8 cellular contexts compared by ENCODE assay signal in genomic region chr1:85258536-85259117, GRCh38. TPM values are rescaled to one million over a fixed set of nuclear protein-coding genes. Genes with fewer than 3 reads are reported as not detected.
A peak's percentile ranks its signal among the peaks of the same experiment; 100 is the strongest.
DNase-seq lines count a peak whose midpoint lies in the region; ATAC-seq and TF ChIP-seq lines count a peak whose summit lies in the region.

No MANE protein-coding gene starts in this region.

- peak overlapping the region; percentile 88 for H3K27ac Mint-ChIP-seq in activated naive CD8-positive, alpha-beta T cell

- H3K9me3 ChIP-seq in suprapubic skin, result no peaks in the 10 kb centered on the region

- no peak for TF ChIP-seq CTCF in suprapubic skin (IDR thresholded peaks at IDR 0.05)

- WGBS in suprapubic skin, result 7% methylated on average over 18 of the region's 19 CpGs

- TF ChIP-seq EP300 in suprapubic skin (IDR thresholded peaks at IDR 0.05), result no peak

- peak overlapping the region; percentile 96 for H3K4me3 Mint-ChIP-seq in activated naive CD8-positive, alpha-beta T cell

- H3K4me1 ChIP-seq in suprapubic skin, result peaks cover 32% of the 10 kb centered on the region

- peaks cover 22% of the 10 kb centered on the region for H3K36me3 ChIP-seq in suprapubic skin

- H3K4me1 Mint-ChIP-seq in activated naive CD8-positive, alpha-beta T cell (ENCODE audit: low read depth), result peaks cover 43% of the 10 kb centered on the region

- no peak for TF ChIP-seq POLR2A in suprapubic skin (IDR thresholded peaks at IDR 0.05)

- H3K27me3 ChIP-seq in suprapubic skin, result no peaks in the 10 kb centered on the region

- H3K27me3 Mint-ChIP-seq in activated naive CD8-positive, alpha-beta T cell, result no peaks in the 10 kb centered on the region

- no peak for ATAC-seq in GM18502 (IDR thresholded peaks at IDR 0.05; ENCODE audit: poor library complexity, unreplicated experiment)

- peak; percentile 34 for DNase-seq in NCI-H2227 treated with DMSO at 0.1 percent for 48 hours (lab: John Stamatoyannopoulos, UW)
- DNase-seq in NCI-H2227 (lab: John Stamatoyannopoulos, UW; ENCODE audit: unreplicated experiment), result no peak
- peak; percentile 50 for DNase-seq in iris pigment epithelial cell (ENCODE audit: low read depth)
- no peak for DNase-seq in suprapubic skin (ENCODE audit: low spot score in 2 of 2)
- DNase-seq in cerebellar cortex (ENCODE audit: low spot score), result no peak
- DNase-seq in activated CD8-positive, alpha-beta memory T cell treated with anti-CD3 and anti-CD28 coated beads, Interleukin-2, amount 50 U/mL, for 4 hours, result no peak

- H3K4me3 ChIP-seq in suprapubic skin, result peak overlapping the region; percentile 90

- no peaks in the 10 kb centered on the region for H3K9me3 Mint-ChIP-seq in activated naive CD8-positive, alpha-beta T cell (ENCODE audit: low read depth)

- H3K27ac ChIP-seq in suprapubic skin, result peak overlapping the region; percentile 89

- H3K36me3 Mint-ChIP-seq in activated naive CD8-positive, alpha-beta T cell, result peaks cover 10% of the 10 kb centered on the region

RNA-seq across cellular contexts. Expression of gene C1orf52, which starts 0.8 kb away (rescaled TPM):
- total RNA-seq in suprapubic skin, result 10 to 100 TPM; 13.9 to 33.3 (median 18.3) TPM

RNA-seq across cellular contexts. Expression of gene BCL10, which starts 17.8 kb away (rescaled TPM):
- total RNA-seq in suprapubic skin, result 10 to 100 TPM; 19.9 to 34.1 (median 30.7) TPM

RNA-seq across cellular contexts. Expression of gene SYDE2, which starts 57.8 kb away (rescaled TPM):
- total RNA-seq in suprapubic skin, result 10 to 100 TPM in 2 of 4 donors, 1 to 10 TPM in 2; 5.9 to 12.6 (median 10.1) TPM

Comparison
In these comparisons a context has a peak if more than half of its experiments do, and no peak if none do; other contexts are left out.
1. DNase-seq: peak in NCI-H2227 treated with DMSO at 0.1 percent for 48 hours (single experiment) and iris pigment epithelial cell (single experiment); none in NCI-H2227 (single experiment), suprapubic skin (0 of 2), cerebellar cortex (single experiment) and activated CD8-positive, alpha-beta memory T cell treated with anti-CD3 and anti-CD28 coated beads, Interleukin-2, amount 50 U/mL, for 4 hours (single experiment).